26 cellular contexts compared by ENCODE assay signal in the genomic region with DNA sequence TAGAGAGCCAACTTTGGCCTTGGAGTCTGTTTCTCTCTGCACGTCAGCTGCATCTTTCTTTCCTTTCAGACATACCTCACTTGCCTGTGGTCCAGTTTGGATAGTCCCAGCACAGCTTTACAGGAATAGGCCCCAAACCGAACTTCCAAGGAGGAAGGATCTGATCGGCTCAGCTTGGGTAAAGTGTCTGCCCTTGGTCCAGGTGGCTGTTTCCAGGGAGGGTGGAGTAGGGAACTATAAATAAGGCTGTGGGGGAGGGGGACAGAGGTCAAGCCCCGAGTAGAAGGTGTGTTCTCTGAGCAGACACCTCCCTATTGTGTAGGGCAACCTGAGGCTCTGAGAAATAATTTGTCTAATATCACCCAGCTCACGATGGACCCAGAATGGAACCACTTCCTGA. TPM values are rescaled to one million over a fixed set of nuclear protein-coding genes. Genes with fewer than 3 reads are reported as not detected.
"Had no signal": no experiment of that assay in that cellular context is flagged by ENCODE, and none has a peak within 500 bp of the region (broad histone marks: within the 10 kb centered on the region; RNA-seq: fewer than 3 reads in every experiment).

No MANE protein-coding gene starts in this region.

- H3K27ac Mint-ChIP-seq: activated naive CD4-positive, alpha-beta T cell treated with anti-CD3 and anti-CD28 coated beads for 36 hours; activated naive CD8-positive, alpha-beta T cell; activated T-helper 17 cell treated with anti-CD3 and anti-CD28 coated beads, Interleukin-2, amount 50 U/mL, for 72 hours; brain; IgD-negative memory B cell; WTC11 had no signal

- H3K27me3 Mint-ChIP-seq: activated naive CD8-positive, alpha-beta T cell; activated T-helper 17 cell treated with anti-CD3 and anti-CD28 coated beads, Interleukin-2, amount 50 U/mL, for 72 hours had no signal

- H3K36me3 Mint-ChIP-seq: IgD-negative memory B cell had no signal

- ATAC-seq: activated T-helper 17 cell treated with anti-CD3 and anti-CD28 coated beads, Interleukin-2, amount 50 U/mL, for 72 hours; WTC11 had no signal

- H3K4me3 Mint-ChIP-seq: activated naive CD4-positive, alpha-beta T cell treated with anti-CD3 and anti-CD28 coated beads for 36 hours; activated naive CD8-positive, alpha-beta T cell; activated T-helper 17 cell treated with anti-CD3 and anti-CD28 coated beads, Interleukin-2, amount 50 U/mL, for 72 hours; brain; WTC11 had no signal

- H3K27ac ChIP-seq: SK-N-MC had no signal

- H3K4me3 ChIP-seq: SK-N-MC had no signal

- H3K4me1 Mint-ChIP-seq: activated T-helper 17 cell treated with anti-CD3 and anti-CD28 coated beads, Interleukin-2, amount 50 U/mL, for 72 hours; brain; IgD-negative memory B cell had no signal

- DNase-seq: activated CD4-positive, alpha-beta T cell treated with anti-CD3 and anti-CD28 coated beads for 48 hours; activated CD4-positive, alpha-beta T cell treated with anti-CD3 and anti-CD28 coated beads, Interleukin-2, amount 50 U/mL, for 4 hours; activated CD4-positive, CD25-positive, alpha-beta regulatory T cell treated with anti-CD3 and anti-CD28 coated beads, Interleukin-2, amount 50 U/mL, for 72 hours; activated gamma-delta T cell; activated naive CD4-positive, alpha-beta T cell treated with anti-CD3 and anti-CD28 coated beads for 36 hours; activated T-cell treated with anti-CD3 and anti-CD28 coated beads for 4 hours; activated T-cell treated with anti-CD3 and anti-CD28 coated beads, Interleukin-2, amount 50 U/mL, for 48 hours; amygdala; KG1; NCI-H1048; NCI-H2029; NCI-H2107; NCI-H2171 treated with DMSO at 0.1 percent for 48 hours; NCI-H345; NCI-H510A; NCI-H526 treated with DMSO at 0.1 percent for 48 hours; NCI-H82; SIG-M5; T-helper 1 cell had no signal

- FAIRE-seq: astrocyte had no signal

RNA-seq across cellular contexts. Expression of gene NKD1, which starts 29.2 kb away (rescaled TPM):
- polyA plus RNA-seq: IgD-negative memory B cell had no signal
